ENCODE assay signal across 12 cellular contexts in the genomic region with DNA sequence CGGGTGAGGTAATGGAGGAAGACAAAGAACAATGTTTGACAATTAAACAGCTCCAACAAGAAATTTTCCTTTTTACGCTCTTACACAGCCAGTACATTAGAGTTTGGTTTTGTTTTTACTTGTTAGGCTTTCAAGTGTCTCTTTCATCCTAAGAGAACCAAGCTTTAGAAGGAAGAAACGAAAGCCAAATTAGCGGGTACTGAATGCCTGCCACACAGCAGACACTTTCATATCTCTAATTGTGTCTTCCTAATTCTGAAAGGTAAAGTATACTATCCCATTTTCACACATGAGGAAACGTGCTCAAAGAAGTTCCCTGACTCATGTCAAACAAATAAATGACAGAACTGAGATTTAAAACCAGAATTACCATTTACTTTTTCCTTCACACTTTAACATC.
DNase-seq lines count a peak whose midpoint lies in the region; ATAC-seq and TF ChIP-seq lines count a peak whose summit lies in the region.
"Had no signal": no experiment of that assay in that cellular context is flagged by ENCODE, and none has a peak within 500 bp of the region (broad histone marks: within the 10 kb centered on the region; RNA-seq: fewer than 3 reads in every experiment).

No MANE protein-coding gene starts in this region.

- H3K9me3 ChIP-seq in esophagus muscularis mucosa = peaks cover 0 to 8% (median 0%) of the 10 kb centered on the region in 4 donors
- H3K9me3 ChIP-seq: Peyer's patch, vagina had no signal

- 88% methylated on average over 5 of the region's 5 CpGs for WGBS in esophagus muscularis mucosa

- intact Hi-C loops in activated CD4-positive, alpha-beta T cell treated with anti-CD3 and anti-CD28 coated beads for 36 hours (cut with DNase I, micrococcal nuclease) = loop anchor here (1.0 to 5.0 kb wide), 3 partner anchors 42 to 65 kb away; a partner anchor contains a TSS
- intact Hi-C loops in esophagus muscularis mucosa (cut with DNase I) = no loop called here

- DNase-seq in activated CD4-positive, alpha-beta T cell treated with anti-CD3 and anti-CD28 coated beads for 36 hours = peak; percentile 26
- no peak for DNase-seq in activated CD4-positive, alpha-beta T cell treated with anti-CD3 and anti-CD28 coated beads for 1 hour
- DNase-seq in midbrain (lab: John Stamatoyannopoulos, UW) (peak; percentile 15), esophagus muscularis mucosa (ENCODE audit: extremely low spot score) (no peak), NCI-H146 (lab: John Stamatoyannopoulos, UW) (no peak)
- no peak for DNase-seq in stimulated activated CD4-positive, alpha-beta T cell treated with anti-CD3 and anti-CD28 coated beads, Interleukin-4, amount 100 ng/mL, for 4 hours
- DNase-seq: KG1, Peyer's patch had no signal

- H3K27ac ChIP-seq in esophagus muscularis mucosa (replicated peaks in 1 of 4) = no peak overlapping the region
- H3K27ac ChIP-seq: Peyer's patch, vagina had no signal

- no peak for TF ChIP-seq EP300 in esophagus muscularis mucosa (IDR thresholded peaks at IDR 0.05)

- H3K4me3 Mint-ChIP-seq in activated CD4-positive, alpha-beta T cell treated with anti-CD3 and anti-CD28 coated beads for 36 hours = no peak overlapping the region

- H3K36me3 ChIP-seq in esophagus muscularis mucosa = peaks cover 0 to 8% (median 4%) of the 10 kb centered on the region in 4 donors
- H3K36me3 ChIP-seq: Peyer's patch, vagina had no signal

- no peaks in the 10 kb centered on the region for H3K27me3 ChIP-seq in esophagus muscularis mucosa
- H3K27me3 ChIP-seq: Peyer's patch, vagina had no signal

- peaks cover 40% of the 10 kb centered on the region for H3K4me1 Mint-ChIP-seq in activated CD4-positive, alpha-beta T cell treated with anti-CD3 and anti-CD28 coated beads for 36 hours

- POLR2A ChIA-PET in activated CD4-positive, alpha-beta T cell treated with anti-CD3 and anti-CD28 coated beads for 36 hours (lab: Charles Lee) = interaction anchor here (0.5 kb wide), 2 partner anchors 12 to 150 kb away, joined by 3 to 13 read pairs; no protein-coding TSS in a partner anchor

- TF ChIP-seq CTCF in esophagus muscularis mucosa (IDR thresholded peaks at IDR 0.05) = no peak

- H3K4me3 ChIP-seq in esophagus muscularis mucosa = no peak overlapping the region
- H3K4me3 ChIP-seq: lung, Peyer's patch, vagina had no signal

- H3K27me3 Mint-ChIP-seq in activated CD4-positive, alpha-beta T cell treated with anti-CD3 and anti-CD28 coated beads for 36 hours = no peaks in the 10 kb centered on the region

- peaks cover 11% of the 10 kb centered on the region for H3K9me3 Mint-ChIP-seq in activated CD4-positive, alpha-beta T cell treated with anti-CD3 and anti-CD28 coated beads for 36 hours (ENCODE audit: low read depth)

- CTCF ChIA-PET in activated CD4-positive, alpha-beta T cell treated with anti-CD3 and anti-CD28 coated beads for 36 hours (lab: Charles Lee) = interaction anchor here (1.4 to 1.9 kb wide), 4 partner anchors 10 to 32 kb away, joined by 3 to 7 read pairs (median 6); no protein-coding TSS in a partner anchor

- H3K4me1 ChIP-seq in esophagus muscularis mucosa = peaks cover 3 to 33% (median 23%) of the 10 kb centered on the region in 4 donors
- H3K4me1 ChIP-seq: vagina had no signal

- H3K27ac Mint-ChIP-seq in activated CD4-positive, alpha-beta T cell treated with anti-CD3 and anti-CD28 coated beads for 36 hours = peak overlapping the region; percentile 43

- TF ChIP-seq POLR2A in esophagus muscularis mucosa (IDR thresholded peaks at IDR 0.05; ENCODE audit: low read depth) = no peak

- H3K36me3 Mint-ChIP-seq in activated CD4-positive, alpha-beta T cell treated with anti-CD3 and anti-CD28 coated beads for 36 hours (ENCODE audit: low read depth) = peaks cover 16% of the 10 kb centered on the region

- peak; percentile 92 for ATAC-seq in activated CD4-positive, alpha-beta T cell treated with anti-CD3 and anti-CD28 coated beads for 36 hours
- ATAC-seq in GM21786 (IDR thresholded peaks at IDR 0.05; ENCODE audit: unreplicated experiment) = peak; percentile 91
- peak; percentile 92 for ATAC-seq in HG03460 (IDR thresholded peaks at IDR 0.05; ENCODE audit: unreplicated experiment)

Comparison
In these comparisons a context has a peak if more than half of its experiments do, and no peak if none do; other contexts are left out.
1. DNase-seq: peak in activated CD4-positive, alpha-beta T cell treated with anti-CD3 and anti-CD28 coated beads for 36 hours (single experiment) and midbrain (single experiment); none in activated CD4-positive, alpha-beta T cell treated with anti-CD3 and anti-CD28 coated beads for 1 hour (single experiment), esophagus muscularis mucosa (single experiment), NCI-H146 (single experiment) and stimulated activated CD4-positive, alpha-beta T cell treated with anti-CD3 and anti-CD28 coated beads, Interleukin-4, amount 100 ng/mL, for 4 hours (0 of 2).
2. Peak in every context shown above with its lines, with median percentiles within 50 percentile points of each other: ATAC-seq.